In the genomic region with DNA sequence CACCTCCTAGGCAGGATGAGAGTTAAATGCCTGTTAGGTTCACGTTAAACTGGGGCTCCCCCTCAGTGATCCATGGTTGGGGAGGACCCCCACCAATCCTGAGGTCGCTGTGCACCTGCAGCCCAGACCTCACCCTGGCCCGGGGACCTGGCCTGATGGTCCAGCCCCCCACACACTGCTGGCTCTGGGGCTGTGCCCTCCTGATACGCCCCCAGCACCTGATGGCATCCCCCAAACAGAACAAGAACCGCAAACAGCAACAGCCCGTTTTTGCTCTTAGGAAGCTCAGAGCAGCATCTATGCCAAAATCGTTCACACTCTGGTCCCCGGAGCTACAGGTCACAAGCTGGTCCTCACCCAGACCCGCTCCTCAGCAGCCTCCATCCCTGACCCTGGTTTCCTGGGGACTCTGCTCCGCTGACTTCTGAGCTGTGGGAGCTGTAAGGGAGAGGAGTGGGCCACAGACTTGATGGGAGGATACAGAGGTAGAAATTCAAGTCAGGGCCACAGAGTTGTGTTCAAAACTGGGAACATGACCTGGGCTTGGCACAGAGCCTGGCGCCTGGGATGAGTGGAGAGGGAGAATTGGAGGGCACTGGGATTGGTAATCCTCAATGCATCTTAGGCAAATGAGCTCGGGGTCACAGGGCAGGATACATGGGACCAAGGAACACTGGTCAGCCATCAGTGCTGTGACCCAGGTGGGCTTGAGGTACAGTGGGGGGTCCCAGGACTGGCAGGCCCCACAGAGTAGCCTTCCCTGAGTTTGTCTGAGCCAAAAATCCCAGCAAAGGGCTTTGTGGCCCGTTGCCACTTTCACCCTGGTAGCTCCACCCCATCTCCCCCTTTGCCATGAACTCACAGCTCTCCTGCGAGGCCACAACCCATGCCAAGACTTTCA, we compare ENCODE assay signal across 17 cellular contexts.
DNase-seq lines count a peak whose midpoint lies in the region; ATAC-seq, FAIRE-seq and TF ChIP-seq lines count a peak whose summit lies in the region.
"Had no signal": no experiment of that assay in that cellular context is flagged by ENCODE, and none has a peak within 500 bp of the region (broad histone marks: within the 10 kb centered on the region; RNA-seq: fewer than 3 reads in every experiment).

No MANE protein-coding gene starts in this region.

- H3K79me2 ChIP-seq in SK-N-SH (ENCODE audit: insufficient read depth), result no peaks in the 10 kb centered on the region
- H3K79me2 ChIP-seq in endothelial cell of umbilical vein (ENCODE audit: control insufficient read depth, insufficient read depth, low read length), result no peaks in the 10 kb centered on the region
- no peaks in the 10 kb centered on the region for H3K79me2 ChIP-seq in PC-9 (ENCODE audit: low read depth)

- DNase-seq in SK-N-SH (peak; percentile 36), M059J (ENCODE audit: low read depth) (peak; percentile 36), endothelial cell of umbilical vein (ENCODE audit: low read depth, low spot score) (no peak), progenitor cell of endocrine pancreas (ENCODE audit: low spot score, unreplicated experiment) (peak; percentile 7), PC-9 (no peak)
- DNase-seq in effector memory CD4-positive, alpha-beta T cell, result no peak
- DNase-seq: ACHN; CD4-positive, alpha-beta memory T cell; central memory CD4-positive, alpha-beta T cell; NCI-H146; SJCRH30 had no signal

- H3K9me3 ChIP-seq in SK-N-SH, result no peaks in the 10 kb centered on the region
- no peaks in the 10 kb centered on the region for H3K9me3 ChIP-seq in endothelial cell of umbilical vein (replicated peaks; ENCODE audit: control insufficient read depth, insufficient read depth, low read length)
- H3K9me3 ChIP-seq in effector memory CD4-positive, alpha-beta T cell (ENCODE audit: control insufficient read depth, low read length), result no peaks in the 10 kb centered on the region
- H3K9me3 ChIP-seq in PC-9 (ENCODE audit: insufficient read depth, low read depth), result no peaks in the 10 kb centered on the region
- H3K9me3 ChIP-seq: SJCRH30 had no signal

- WGBS in SK-N-SH (ENCODE audit: low lambda C conversion rate), result 82% methylated on average over 8 of the region's 14 CpGs

- H3K4me2 ChIP-seq in SK-N-SH (no peak overlapping the region; the same call in 1 of the 2 replicates), endothelial cell of umbilical vein (ENCODE audit: insufficient read depth, low read length) (no peak overlapping the region), PC-9 (no peak overlapping the region)

- TF ChIP-seq EP300 in SK-N-SH (IDR thresholded peaks at IDR 0.05; ENCODE audit: borderline replicate concordance in 1 of 2, low read depth in 1 of 2, low read length in 1 of 2), result no peak

- no peak for TF ChIP-seq CTCF in SK-N-SH (IDR thresholded peaks at IDR 0.05)
- TF ChIP-seq CTCF in endothelial cell of umbilical vein (IDR thresholded peaks at IDR 0.05; ENCODE audit: extremely low read depth in 1 of 2, insufficient read depth in 1 of 2, low read depth in 1 of 2, low read length in 2 of 2), result no peak
- TF ChIP-seq CTCF in progenitor cell of endocrine pancreas (IDR thresholded peaks at IDR 0.05; ENCODE audit: unreplicated experiment), result no peak
- no peak for TF ChIP-seq CTCF in PC-9 (conservative IDR thresholded peaks at IDR 0.05)

- H3K9me1 ChIP-seq in endothelial cell of umbilical vein (replicated peaks; ENCODE audit: control insufficient read depth, extremely low read depth, insufficient read depth, low read length), result no peaks in the 10 kb centered on the region

- H3K36me3 ChIP-seq in SK-N-SH (replicated peaks in 1 of 2; ENCODE audit: control insufficient read depth in 1 of 2, insufficient read depth in 2 of 2, low read length in 1 of 2) (no peaks in the 10 kb centered on the region), endothelial cell of umbilical vein (ENCODE audit: control insufficient read depth in 2 of 2, extremely low read depth in 1 of 2, insufficient read depth in 2 of 2, low read length in 2 of 2) (peaks cover 0 to 2% of the 10 kb centered on the region in 2 experiments), PC-9 (ENCODE audit: low read depth) (no peaks in the 10 kb centered on the region)
- no peaks in the 10 kb centered on the region for H3K36me3 ChIP-seq in effector memory CD4-positive, alpha-beta T cell (ENCODE audit: control insufficient read depth, insufficient read depth, low read length)

- intact Hi-C loops in endothelial cell of umbilical vein (cut with micrococcal nuclease), result loop anchor here (5.0 kb wide), 3 partner anchors 172 to 412 kb away; partner anchors contain the start of gene RTL1
- intact Hi-C loops in PC-9 (cut with micrococcal nuclease; ENCODE audit: unreplicated experiment), result no loop called here

- no peak for TF ChIP-seq RAD21 in SK-N-SH (IDR thresholded peaks at IDR 0.05; ENCODE audit: low read length)

- H3K4me3 ChIP-seq in SK-N-SH (ENCODE audit: low read depth in 2 of 2, low read length in 1 of 2) (no peak overlapping the region), endothelial cell of umbilical vein (replicated peaks in 1 of 3; ENCODE audit: insufficient read depth in 1 of 3, low read depth in 1 of 3, low read length in 3 of 3) (no peak overlapping the region), PC-9 (no peak overlapping the region)
- no peak overlapping the region for H3K4me3 ChIP-seq in effector memory CD4-positive, alpha-beta T cell (ENCODE audit: insufficient read depth, low read depth, low read length, poor library complexity, severe bottlenecking)
- H3K4me3 ChIP-seq: GM12878, SJCRH30 had no signal

- H3K9me3 Mint-ChIP-seq in progenitor cell of endocrine pancreas (ENCODE audit: low read depth), result no peaks in the 10 kb centered on the region
- H3K9me3 Mint-ChIP-seq: CD4-positive, alpha-beta memory T cell; natural killer cell treated with Interleukin-12 subunit alpha and Interleukin-12 subunit beta and Interleukin-15 and Interleukin-18, amount 100 ng/mL, for 72 hours had no signal

- H3K4me1 ChIP-seq in SK-N-SH (ENCODE audit: control insufficient read depth in 1 of 2, insufficient read depth in 2 of 2, low read depth in 1 of 2, low read length in 1 of 2) (peaks cover 21 to 73% of the 10 kb centered on the region in 2 experiments; a peak in 3 of 4 replicates), endothelial cell of umbilical vein (ENCODE audit: control insufficient read depth, extremely low read depth, insufficient read depth, low read length) (peaks cover 36% of the 10 kb centered on the region), PC-9 (replicated peaks; ENCODE audit: insufficient read depth) (peaks cover 9% of the 10 kb centered on the region; the same call in 1 of the 2 replicates)
- H3K4me1 ChIP-seq in effector memory CD4-positive, alpha-beta T cell (ENCODE audit: control insufficient read depth, insufficient read depth, low read length, poor library complexity, severe bottlenecking), result no peaks in the 10 kb centered on the region

- H3K27ac Mint-ChIP-seq in progenitor cell of endocrine pancreas, result no peak overlapping the region
- H3K27ac Mint-ChIP-seq: activated naive CD8-positive, alpha-beta T cell; CD4-positive, alpha-beta memory T cell; natural killer cell treated with Interleukin-12 subunit alpha and Interleukin-12 subunit beta and Interleukin-15 and Interleukin-18, amount 100 ng/mL, for 72 hours had no signal

- no peaks in the 10 kb centered on the region for H3F3A ChIP-seq in SK-N-SH (replicated peaks; ENCODE audit: insufficient read depth)
- no peaks in the 10 kb centered on the region for H3F3A ChIP-seq in PC-9 (ENCODE audit: insufficient read depth, low read depth)

- H3K27ac ChIP-seq in SK-N-SH (ENCODE audit: low read depth in 2 of 2, low read length in 1 of 2) (peak overlapping the region in 1 of 2 experiments; percentile 87; a peak in 2 of 4 replicates), endothelial cell of umbilical vein (ENCODE audit: insufficient read depth, low read depth, low read length) (peak overlapping the region; percentile 78), PC-9 (no peak overlapping the region)
- H3K27ac ChIP-seq in effector memory CD4-positive, alpha-beta T cell (ENCODE audit: insufficient read depth, low read length, poor library complexity, severe bottlenecking), result no peak overlapping the region
- H3K27ac ChIP-seq: SJCRH30 had no signal

- BruUV-seq in endothelial cell of umbilical vein (replicated peaks; lab: Mats Ljungman, UMichigan) (no TSS peak), PC-9 (replicated peaks; lab: Mats Ljungman, UMichigan) (no TSS peak)

- peaks cover 43% of the 10 kb centered on the region for H3K27me3 Mint-ChIP-seq in progenitor cell of endocrine pancreas

- H3K9me2 ChIP-seq in SK-N-SH (no peaks in the 10 kb centered on the region), PC-9 (ENCODE audit: insufficient read depth) (no peaks in the 10 kb centered on the region)

- no peak for ATAC-seq in SK-N-SH treated with all-trans-retinoic acid at 6 μM for 48 hours
- ATAC-seq in GM19023 (IDR thresholded peaks at IDR 0.05; ENCODE audit: unreplicated experiment), result no peak
- ATAC-seq: natural killer cell treated with Interleukin-12 subunit alpha and Interleukin-12 subunit beta and Interleukin-15 and Interleukin-18, amount 100 ng/mL, for 72 hours had no signal

- H3K9ac ChIP-seq in SK-N-SH (no peak overlapping the region), endothelial cell of umbilical vein (replicated peaks; ENCODE audit: extremely low read depth, insufficient read depth, low read length) (no peak overlapping the region)

- no peak for TF ChIP-seq POLR2A in endothelial cell of umbilical vein (IDR thresholded peaks at IDR 0.05; ENCODE audit: low read depth, low read length)

- no peaks in the 10 kb centered on the region for H3K36me3 Mint-ChIP-seq in progenitor cell of endocrine pancreas (ENCODE audit: insufficient read depth)
- H3K36me3 Mint-ChIP-seq: activated naive CD8-positive, alpha-beta T cell; CD4-positive, alpha-beta memory T cell; natural killer cell treated with Interleukin-12 subunit alpha and Interleukin-12 subunit beta and Interleukin-15 and Interleukin-18, amount 100 ng/mL, for 72 hours had no signal

- no peak overlapping the region for H2AFZ ChIP-seq in SK-N-SH (ENCODE audit: low read depth)
- H2AFZ ChIP-seq in endothelial cell of umbilical vein (ENCODE audit: low read depth, low read length), result no peak overlapping the region
- no peak overlapping the region for H2AFZ ChIP-seq in PC-9

- FAIRE-seq in endothelial cell of umbilical vein (lab: Jason Lieb, UNC), result peak; percentile 54
- FAIRE-seq: frontal cortex, GM12878 had no signal

- dilution Hi-C loops in endothelial cell of umbilical vein (cut with MboI; ENCODE audit: extremely low pct_ligation_motif_present, low sequenced_read_pairs), result no loop called here

- H3K4me1 Mint-ChIP-seq in progenitor cell of endocrine pancreas (ENCODE audit: low read depth), result peaks cover 11% of the 10 kb centered on the region
- H3K4me1 Mint-ChIP-seq: CD4-positive, alpha-beta memory T cell had no signal

- H3K27me3 ChIP-seq in SK-N-SH (ENCODE audit: insufficient read depth), result no peaks in the 10 kb centered on the region
- no peaks in the 10 kb centered on the region for H3K27me3 ChIP-seq in endothelial cell of umbilical vein (ENCODE audit: control insufficient read depth in 2 of 2, insufficient read depth in 2 of 2, low read length in 2 of 2)
- H3K27me3 ChIP-seq in effector memory CD4-positive, alpha-beta T cell (replicated peaks; ENCODE audit: control insufficient read depth, insufficient read depth, low read length, poor library complexity, severe bottlenecking), result no peaks in the 10 kb centered on the region
- H3K27me3 ChIP-seq in PC-9 (ENCODE audit: insufficient read depth, low read depth), result no peaks in the 10 kb centered on the region
- H3K27me3 ChIP-seq: SJCRH30 had no signal

- H4K20me1 ChIP-seq in SK-N-SH (ENCODE audit: insufficient read depth), result no peaks in the 10 kb centered on the region
- no peaks in the 10 kb centered on the region for H4K20me1 ChIP-seq in endothelial cell of umbilical vein (replicated peaks; ENCODE audit: control insufficient read depth, extremely low read depth, insufficient read depth, low read length)
- no peaks in the 10 kb centered on the region for H4K20me1 ChIP-seq in PC-9 (ENCODE audit: insufficient read depth)

- CTCF ChIA-PET in SK-N-SH (lab: Yijun Ruan, JAX) (interaction anchor here (0.8 to 2.0 kb wide), 6 partner anchors 9 to 554 kb away, joined by 3 to 5 read pairs (median 3); no protein-coding TSS in a partner anchor), endothelial cell of umbilical vein (lab: Charles Lee) (interaction anchor here (1.0 to 1.8 kb wide), 5 partner anchors 18 to 161 kb away, joined by 3 to 8 read pairs (median 3); no protein-coding TSS in a partner anchor), PC-9 (lab: Charles Lee) (no interaction called here)

- H3K4me3 Mint-ChIP-seq in progenitor cell of endocrine pancreas (ENCODE audit: low read depth), result no peak overlapping the region
- H3K4me3 Mint-ChIP-seq: activated naive CD8-positive, alpha-beta T cell; CD4-positive, alpha-beta memory T cell; natural killer cell treated with Interleukin-12 subunit alpha and Interleukin-12 subunit beta and Interleukin-15 and Interleukin-18, amount 100 ng/mL, for 72 hours had no signal

- POLR2A ChIA-PET in SK-N-SH (lab: Yijun Ruan, JAX) (interaction anchor here (0.6 to 1.6 kb wide), 3 partner anchors 64 to 171 kb away, joined by 3 to 4 read pairs (median 3); partner anchors contain the start of gene RTL1), endothelial cell of umbilical vein (lab: Charles Lee) (no interaction called here), PC-9 (lab: Charles Lee; ENCODE audit: unreplicated experiment) (no interaction called here)

Comparison
In these comparisons a context has a peak if more than half of its experiments do, and no peak if none do; other contexts are left out.
1. DNase-seq: peak in SK-N-SH (single experiment), M059J (single experiment) and progenitor cell of endocrine pancreas (single experiment); none in endothelial cell of umbilical vein (single experiment), effector memory CD4-positive, alpha-beta T cell (0 of 3) and PC-9 (0 of 2).